Comparison of ENCODE assay signal across 29 cellular contexts in genomic region chr21:16965424-16965823, GRCh38.
"Had no signal": no experiment of that assay in that cellular context is flagged by ENCODE, and none has a peak within 500 bp of the region (broad histone marks: within the 10 kb centered on the region; RNA-seq: fewer than 3 reads in every experiment).

No MANE protein-coding gene starts in this region.

- DNase-seq: activated effector memory CD4-positive, alpha-beta T cell treated with anti-CD3 and anti-CD28 coated beads, Interleukin-2, amount 50 U/mL, for 16 hours; activated effector memory CD4-positive, alpha-beta T cell treated with Interleukin-2 at 50 U/mL for 16 hours; activated gamma-delta T cell; activated gamma-delta T cell treated with Interleukin-2 at 50 U/mL for 16 hours; activated naive CD4-positive, alpha-beta T cell; activated naive CD4-positive, alpha-beta T cell treated with anti-CD3 and anti-CD28 coated beads for 36 hours; activated naive CD4-positive, alpha-beta T cell treated with anti-CD3 and anti-CD28 coated beads, Interleukin-2, amount 10 ng/mL, durations not matched to agents 7 days and 5 days; activated naive CD4-positive, alpha-beta T cell treated with anti-CD3 and anti-CD28 coated beads, Interleukin-2, amount 50 U/mL, for 16 hours; activated naive CD4-positive, alpha-beta T cell treated with Interleukin-2 at 50 U/mL for 16 hours; activated naive CD8-positive, alpha-beta T cell treated with anti-CD3 and anti-CD28 coated beads for 36 hours; activated naive CD8-positive, alpha-beta T cell treated with anti-CD3 and anti-CD28 coated beads, Interleukin-2, amount 10 ng/mL, durations not matched to agents 7 days and 5 days; activated naive CD8-positive, alpha-beta T cell treated with anti-CD3 and anti-CD28 coated beads, Interleukin-2, amount 50 U/mL, for 24 hours; activated T-cell treated with anti-CD3 and anti-CD28 coated beads, Interleukin-2, amount 50 U/mL, for 24 hours; activated T-cell treated with anti-CD3 and anti-CD28 coated beads, Interleukin-2, amount 50 U/mL, for 4 hours; activated T-cell treated with anti-CD3 and anti-CD28 coated beads, Interleukin-2, amount 50 U/mL, for 48 hours; activated T-cell treated with anti-CD3 and anti-CD28 coated beads, Interleukin-2, amount 50 U/mL, for 72 hours; adrenal gland; amniotic stem cell; amygdala; anterior cingulate cortex; aorta; body of pancreas; brain microvascular endothelial cell; caudate nucleus; central memory CD4-positive, alpha-beta T cell; cerebellar nuclear complex had no signal

- H3K9me3 ChIP-seq: body of pancreas had no signal

- H3K4me1 ChIP-seq: adrenal gland, body of pancreas, breast epithelium had no signal

- H3K27ac ChIP-seq: adrenal gland, ascending aorta, body of pancreas, brain microvascular endothelial cell, breast epithelium, cardiac muscle cell had no signal

- H3K36me3 ChIP-seq: adrenal gland, ascending aorta, brain microvascular endothelial cell, breast epithelium, cardiac muscle cell had no signal

- H3K4me3 ChIP-seq: adrenal gland, ascending aorta, body of pancreas, breast epithelium, cardiac muscle cell had no signal
